ENCODE assay signal across 2 cellular contexts in genomic region chr6:128487055-128487454, GRCh38.
TF ChIP-seq lines count a peak whose summit lies in the region.

No MANE protein-coding gene starts in this region.

TF ChIP-seq in A549, 52 proteins besides CTCF, POLR2A, EP300 and RAD21 (continued from another document):
- TF ChIP-seq ATOH8 (CRISPR knock-in tag; IDR thresholded peaks at IDR 0.05; ENCODE audit: low read depth) (no peak), PHF8 (IDR thresholded peaks at IDR 0.05; ENCODE audit: borderline replicate concordance, low read depth) (no peak), ZNF302 (CRISPR knock-in tag; IDR thresholded peaks at IDR 0.05) (no peak), HOXA7 (CRISPR knock-in tag; IDR thresholded peaks at IDR 0.05) (no peak), RFX5 (IDR thresholded peaks at IDR 0.05) (no peak), MYC (IDR thresholded peaks at IDR 0.05; ENCODE audit: borderline replicate concordance, low read length) (no peak)

TF ChIP-seq in GM23338, 12 proteins besides CTCF, POLR2A, EP300 and RAD21 (continued from another document):
- TF ChIP-seq ZNF462 (CRISPR knock-in tag; IDR thresholded peaks at IDR 0.05) (no peak), POLR2AphosphoS5 (IDR thresholded peaks at IDR 0.05; ENCODE audit: low read depth) (no peak), STAT1 (IDR thresholded peaks at IDR 0.05; ENCODE audit: unreplicated experiment) (no peak), ZNF331 (CRISPR knock-in tag; IDR thresholded peaks at IDR 0.05; ENCODE audit: low read depth) (no peak)
TF ChIP-seq in GM23338: peak in this region for 0.
